ENCODE assay signal across 8 cellular contexts in genomic region chr3:107845355-107846281, GRCh38.
DNase-seq lines count a peak whose midpoint lies in the region; ATAC-seq and TF ChIP-seq lines count a peak whose summit lies in the region.

No MANE protein-coding gene starts in this region.

- H2BK20ac ChIP-seq in IMR-90 (ENCODE audit: low read depth, low read length), result no peak overlapping the region

- H2AK9ac ChIP-seq in IMR-90 (replicated peaks; ENCODE audit: low read depth, low read length, poor library complexity), result no peak overlapping the region

- H4K20me1 ChIP-seq in IMR-90 (ENCODE audit: insufficient read depth, low read length), result no peaks in the 10 kb centered on the region

- H3K18ac ChIP-seq in IMR-90 (ENCODE audit: low read depth, low read length), result no peak overlapping the region

- no peak overlapping the region for H2BK15ac ChIP-seq in IMR-90 (ENCODE audit: low read depth, low read length)

- no peak overlapping the region for H3K9ac ChIP-seq in IMR-90 (ENCODE audit: low read depth, low read length)

- H2AK5ac ChIP-seq in IMR-90 (ENCODE audit: low read depth, low read length), result no peak overlapping the region

- no TSS peak for BruUV-seq in IMR-90 (replicated peaks; lab: Mats Ljungman, UMichigan)

- H4K8ac ChIP-seq in IMR-90 (ENCODE audit: low read depth in 2 of 2, low read length in 2 of 2), result no peak overlapping the region

- dilution Hi-C loops in IMR-90 (cut with HindIII; ENCODE audit: low sequenced_read_pairs, unreplicated experiment), result no loop called here

- no peak for TF ChIP-seq CTCF in AG04449 (IDR thresholded peaks at IDR 0.05; ENCODE audit: insufficient read depth, low read length, missing control alignments)
- no peak for TF ChIP-seq CTCF in IMR-90 (conservative IDR thresholded peaks at IDR 0.05; ENCODE audit: low read depth, low read length)
- TF ChIP-seq CTCF in left lung (IDR thresholded peaks at IDR 0.05), result no peak

- CTCF ChIA-PET in AG04449 (lab: Yijun Ruan, JAX) (interaction anchor here (0.6 to 4.1 kb wide), 41 partner anchors 9 to 610 kb away, joined by 3 to 67 read pairs (median 5); no protein-coding TSS in a partner anchor), IMR-90 (lab: Yijun Ruan, JAX) (interaction anchor here (0.7 to 1.1 kb wide), 3 partner anchors 10 to 185 kb away, joined by 3 to 5 read pairs (median 5); no protein-coding TSS in a partner anchor)

- no peaks in the 10 kb centered on the region for H3K9me1 ChIP-seq in IMR-90 (ENCODE audit: insufficient read depth, low read length)

- H3K27ac ChIP-seq in IMR-90 (ENCODE audit: insufficient read depth, low read length) (no peak overlapping the region), left lung (no peak overlapping the region)

- H2BK120ac ChIP-seq in IMR-90 (ENCODE audit: low read depth, low read length), result no peak overlapping the region

- in situ Hi-C loops in IMR-90 (cut with MboI; ENCODE audit: low sequenced_read_pairs), result no loop called here

- no peak overlapping the region for H3K14ac ChIP-seq in IMR-90 (replicated peaks; ENCODE audit: low read depth, low read length)

- H3K9me3 ChIP-seq in IMR-90 (ENCODE audit: control insufficient read depth, insufficient read depth, low read length) (no peaks in the 10 kb centered on the region), left lung (no peaks in the 10 kb centered on the region)

- TF ChIP-seq RAD21 in IMR-90 (IDR thresholded peaks at IDR 0.05; ENCODE audit: low read length), result no peak

- no peak overlapping the region; the same call in 1 of the 2 replicates for H3K4me2 ChIP-seq in IMR-90 (ENCODE audit: low read depth, low read length)

- H4K91ac ChIP-seq in IMR-90 (ENCODE audit: insufficient read depth, low read depth, low read length), result no peak overlapping the region

- WGBS in IMR-90 (ENCODE audit: extremely low coverage in 2 of 2, insufficient read length in 1 of 2), 2 experiments, result no CpG with 5 or more reads among the region's 11 CpGs

- peak overlapping the region; percentile 32 for H3K4me3 ChIP-seq in AG04449 (ENCODE audit: low read depth, low read length)
- H3K4me3 ChIP-seq in IMR-90 (ENCODE audit: insufficient read depth, low read depth, low read length), result no peak overlapping the region
- H3K4me3 ChIP-seq in left lung, result no peak overlapping the region

- no peaks in the 10 kb centered on the region for H3K79me1 ChIP-seq in IMR-90 (ENCODE audit: low read depth in 1 of 2, low read length in 2 of 2)

- peak overlapping the region; percentile 37 for H2AFZ ChIP-seq in IMR-90 (replicated peaks; ENCODE audit: low read length, poor library complexity)

- intact Hi-C loops in IMR-90 (cut with micrococcal nuclease), result loop anchor here (1.0 to 5.0 kb wide), 3 partner anchors 92 to 608 kb away; no protein-coding TSS in a partner anchor
- intact Hi-C loops in left lung (cut with DNase I), result no loop called here

- H4K5ac ChIP-seq in IMR-90 (ENCODE audit: low read depth, low read length), result no peak overlapping the region

- H3K4ac ChIP-seq in IMR-90 (ENCODE audit: low read depth, low read length), result no peak overlapping the region

- no peak for TF ChIP-seq POLR2A in IMR-90 (IDR thresholded peaks at IDR 0.05; ENCODE audit: low read depth, low read length)

- H3K56ac ChIP-seq in IMR-90 (ENCODE audit: extremely low read depth, insufficient read depth, low read length), result no peak overlapping the region

- H3K36me3 ChIP-seq in IMR-90 (ENCODE audit: control insufficient read depth, insufficient read depth, low read length) (no peaks in the 10 kb centered on the region), left lung (no peaks in the 10 kb centered on the region)

- H3K27me3 ChIP-seq in IMR-90 (ENCODE audit: control insufficient read depth, insufficient read depth, low read length) (no peaks in the 10 kb centered on the region), left lung (no peaks in the 10 kb centered on the region)

- POLR2A ChIA-PET in AG04449 (lab: Yijun Ruan, JAX) (interaction anchor here (0.6 kb wide), 1 partner anchor 609 kb away, joined by 3 read pairs; no protein-coding TSS in a partner anchor), IMR-90 (lab: Charles Lee; ENCODE audit: unreplicated experiment) (no interaction called here)

- no peak overlapping the region for H2BK5ac ChIP-seq in IMR-90 (ENCODE audit: low read depth, low read length, poor library complexity, severe bottlenecking)

- peak; percentile 74 for ATAC-seq in IMR-90 (ENCODE audit: low read depth)
- ATAC-seq in GM19328 (IDR thresholded peaks at IDR 0.05; ENCODE audit: unreplicated experiment), result no peak
- ATAC-seq in left lung, result no peak

- H3K4me1 ChIP-seq in IMR-90 (ENCODE audit: control insufficient read depth, insufficient read depth, low read length), result peaks cover 2% of the 10 kb centered on the region; the same call in 1 of the 2 replicates
- no peaks in the 10 kb centered on the region for H3K4me1 ChIP-seq in left lung

- H3K23ac ChIP-seq in IMR-90 (ENCODE audit: low read depth, low read length), result no peak overlapping the region

- DNase-seq in AG04449 (ENCODE audit: low read depth, low spot score) (no peak), IMR-90 (peak; percentile 21), astrocyte of the hippocampus (ENCODE audit: low read depth, low spot score) (peak; percentile 3), left kidney (ENCODE audit: low read depth, low spot score) (peak; percentile 25), DMS53 (lab: John Stamatoyannopoulos, UW) (no peak), left lung (no peak)
- DNase-seq in stimulated activated CD4-positive, alpha-beta T cell treated with anti-CD3 and anti-CD28 coated beads, Interleukin-2, amount 100 ng/mL, for 24 hours, result no peak

TF ChIP-seq in IMR-90, 13 proteins besides CTCF, POLR2A, EP300 and RAD21:
- TF ChIP-seq BHLHE40 (IDR thresholded peaks at IDR 0.05; ENCODE audit: low read depth, low read length), result no peak
- TF ChIP-seq ELK1 (IDR thresholded peaks at IDR 0.05; ENCODE audit: borderline replicate concordance, low read depth, low read length), result no peak
- TF ChIP-seq SMC3 (IDR thresholded peaks at IDR 0.05; ENCODE audit: low read depth, low read length), result no peak
- no peak for TF ChIP-seq MXI1 (IDR thresholded peaks at IDR 0.05; ENCODE audit: borderline replicate concordance, low read depth, low read length)
- TF ChIP-seq MAZ (IDR thresholded peaks at IDR 0.05; ENCODE audit: borderline replicate concordance, low read depth, low read length), result no peak
- TF ChIP-seq RFX5 (IDR thresholded peaks at IDR 0.05; ENCODE audit: low read depth, low read length), result no peak
- no peak for TF ChIP-seq FOS (IDR thresholded peaks at IDR 0.05; ENCODE audit: low read depth, low read length)
- no peak for TF ChIP-seq MAFK (IDR thresholded peaks at IDR 0.05; ENCODE audit: low read depth, low read length)
- TF ChIP-seq USF2 (IDR thresholded peaks at IDR 0.05; ENCODE audit: low read depth, low read length), result no peak
- no peak for TF ChIP-seq CEBPB (IDR thresholded peaks at IDR 0.05; ENCODE audit: low read depth, low read length)
- no peak for TF ChIP-seq RCOR1 (IDR thresholded peaks at IDR 0.05; ENCODE audit: insufficient replicate concordance, low read length)
- no peak for TF ChIP-seq CHD1 (IDR thresholded peaks at IDR 0.05; ENCODE audit: low read depth, low read length)
- no peak for TF ChIP-seq NFE2L2 (IDR thresholded peaks at IDR 0.05; ENCODE audit: low read depth, low read length)
TF ChIP-seq in IMR-90: peak in this region for 0.

Comparison
In these comparisons a context has a peak if more than half of its experiments do, and no peak if none do; other contexts are left out.
1. DNase-seq: peak in IMR-90 (single experiment), astrocyte of the hippocampus (single experiment) and left kidney (single experiment); none in AG04449 (single experiment), DMS53 (single experiment), stimulated activated CD4-positive, alpha-beta T cell treated with anti-CD3 and anti-CD28 coated beads, Interleukin-2, amount 100 ng/mL, for 24 hours (0 of 2) and left lung (0 of 2).